15 cellular contexts compared by ENCODE assay signal in the genomic region with DNA sequence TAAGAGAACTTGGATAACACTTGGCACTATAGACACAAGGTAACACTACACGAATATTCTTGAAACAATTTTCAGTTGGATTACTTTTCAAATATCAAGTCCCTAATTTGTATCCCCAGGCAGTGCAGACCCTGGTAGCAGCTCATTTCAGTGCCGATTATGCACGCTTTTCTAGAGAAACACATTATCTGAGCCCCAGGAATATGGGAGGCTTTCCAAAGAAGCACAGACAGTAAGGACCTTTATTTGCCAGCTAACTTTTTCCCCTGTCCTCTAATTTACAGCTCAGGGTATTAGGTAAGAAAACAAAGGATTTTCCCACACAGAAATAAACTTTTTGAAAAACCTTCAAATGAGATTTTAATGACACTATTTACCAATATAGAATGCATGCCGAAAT.
"Had no signal": no experiment of that assay in that cellular context is flagged by ENCODE, and none has a peak within 500 bp of the region (broad histone marks: within the 10 kb centered on the region; RNA-seq: fewer than 3 reads in every experiment).

No MANE protein-coding gene starts in this region.

- FAIRE-seq: colon had no signal

- H3K4me3 Mint-ChIP-seq: T-helper 2 cell treated with Interferon-gamma antibody and Interleukin-4, amounts not matched to agents 5 μg/mL and 100 μg/mL, for 36 hours had no signal

- H3K36me3 Mint-ChIP-seq: activated naive CD4-positive, alpha-beta T cell treated with anti-CD3 and anti-CD28 coated beads, Interleukin-2, amount 50 U/mL, for 72 hours had no signal

- DNase-seq: activated CD4-positive, alpha-beta T cell treated with anti-CD3 and anti-CD28 coated beads, Interleukin-2, amount 50 U/mL, for 4 hours; activated T-cell treated with anti-CD3 and anti-CD28 coated beads, Interleukin-2, amount 50 U/mL, for 1 hour; amniotic stem cell; brain microvascular endothelial cell; effector CD4-positive, alpha-beta T cell; occipital lobe; stimulated activated CD4-positive, alpha-beta T cell treated with anti-CD3 and anti-CD28 coated beads, Interleukin-2, amount 100 ng/mL, for 48 hours; stimulated activated CD8-positive, alpha-beta memory T cell treated with anti-CD3 and anti-CD28 coated beads, Interleukin-4, amount 100 ng/mL, for 48 hours; stimulated activated naive CD8-positive, alpha-beta T cell treated with anti-CD3 and anti-CD28 coated beads, Interleukin-15, Interleukin-2, amounts not matched to agents 100 U/mL and 50 U/mL, for 24 hours had no signal

- H3K27ac Mint-ChIP-seq: activated naive CD4-positive, alpha-beta T cell treated with anti-CD3 and anti-CD28 coated beads, Interleukin-2, amount 50 U/mL, for 72 hours; T-helper 2 cell treated with Interferon-gamma antibody and Interleukin-4, amounts not matched to agents 5 μg/mL and 100 μg/mL, for 36 hours had no signal

- H3K9me3 Mint-ChIP-seq: T-helper 2 cell treated with Interferon-gamma antibody and Interleukin-4, amounts not matched to agents 5 μg/mL and 100 μg/mL, for 36 hours had no signal

- ATAC-seq: activated CD4-positive, CD25-positive, alpha-beta regulatory T cell treated with anti-CD3 and anti-CD28 coated beads, Interleukin-2, amount 50 U/mL, for 24 hours; activated naive CD4-positive, alpha-beta T cell treated with anti-CD3 and anti-CD28 coated beads, Interleukin-2, amount 50 U/mL, for 72 hours; gastroesophageal sphincter; sciatic nerve; stimulated activated naive CD8-positive, alpha-beta T cell treated with anti-CD3 and anti-CD28 coated beads, Interleukin-15, Interleukin-2, amounts not matched to agents 100 U/mL and 50 U/mL, for 24 hours had no signal
